Comparison of ENCODE assay signal across 26 cellular contexts in genomic region chr1:36286802-36287201, GRCh38. TPM values are rescaled to one million over a fixed set of nuclear protein-coding genes. Genes with fewer than 3 reads are reported as not detected.
DNase-seq lines count a peak whose midpoint lies in the region; ATAC-seq and TF ChIP-seq lines count a peak whose summit lies in the region.
"Had no signal": no experiment of that assay in that cellular context is flagged by ENCODE, and none has a peak within 500 bp of the region (broad histone marks: within the 10 kb centered on the region; RNA-seq: fewer than 3 reads in every experiment).

No MANE protein-coding gene starts in this region.

- no peaks in the 10 kb centered on the region for H3K9me1 ChIP-seq in IMR-90 (ENCODE audit: insufficient read depth, low read length)

- no peak overlapping the region for H3K27ac ChIP-seq in IMR-90 (ENCODE audit: insufficient read depth, low read length)
- peak overlapping the region; percentile 31 for H3K27ac ChIP-seq in skeletal muscle tissue (ENCODE audit: low read depth, low read length)
- H3K27ac ChIP-seq: body of pancreas, esophagus squamous epithelium, upper lobe of left lung had no signal

- no peak overlapping the region for H4K91ac ChIP-seq in IMR-90 (ENCODE audit: insufficient read depth, low read depth, low read length)

- H3K4me3 Mint-ChIP-seq in activated naive CD4-positive, alpha-beta T cell treated with anti-CD3 and anti-CD28 coated beads, Interleukin-2, amount 50 U/mL, for 24 hours: no peak overlapping the region
- H3K4me3 Mint-ChIP-seq: activated T-helper 1 cell treated with anti-CD3 and anti-CD28 coated beads, Interleukin-12 subunit alpha, Interleukin-12 subunit beta, Interleukin-2, Interleukin-4 antibody, amounts not matched to agents 30 ng/mL and 10 ng/mL and 1 ng/mL, durations not matched to agents 14 hours and 24 hours and 36 hours; B cell; natural killer cell had no signal

- H3K27me3 Mint-ChIP-seq in activated naive CD4-positive, alpha-beta T cell treated with anti-CD3 and anti-CD28 coated beads, Interleukin-2, amount 50 U/mL, for 24 hours: no peaks in the 10 kb centered on the region
- H3K27me3 Mint-ChIP-seq: B cell had no signal

- H3K4me1 Mint-ChIP-seq in activated naive CD4-positive, alpha-beta T cell treated with anti-CD3 and anti-CD28 coated beads, Interleukin-2, amount 50 U/mL, for 24 hours: peaks cover 45% of the 10 kb centered on the region

- in situ Hi-C loops in IMR-90 (cut with MboI; ENCODE audit: low sequenced_read_pairs): loop anchor here (5.0 kb wide), 2 partner anchors 135 to 180 kb away; no protein-coding TSS in a partner anchor

- WGBS in IMR-90 (ENCODE audit: extremely low coverage in 2 of 2, insufficient read length in 1 of 2), 2 experiments: 100% methylated on average over 3 of the region's 13 CpGs; no CpG with 5 or more reads in 1 of the 2 experiments

- intact Hi-C loops in IMR-90 (cut with micrococcal nuclease): no loop called here

- TF ChIP-seq RAD21 in IMR-90 (IDR thresholded peaks at IDR 0.05; ENCODE audit: low read length): no peak

- H2BK5ac ChIP-seq in IMR-90 (ENCODE audit: low read depth, low read length, poor library complexity, severe bottlenecking): no peak overlapping the region

- H2BK15ac ChIP-seq in IMR-90 (ENCODE audit: low read depth, low read length): no peak overlapping the region

- no peak overlapping the region for H3K9ac ChIP-seq in IMR-90 (ENCODE audit: low read depth, low read length)
- peak overlapping the region; percentile 43 for H3K9ac ChIP-seq in adipocyte (ENCODE audit: low read length)
- H3K9ac ChIP-seq in skeletal muscle tissue (ENCODE audit: low read depth in 1 of 3, low read length in 3 of 3): peak overlapping the region in 1 of 3 donors; percentile 35

- peaks cover 47% of the 10 kb centered on the region for H3K36me3 ChIP-seq in IMR-90 (ENCODE audit: control insufficient read depth, insufficient read depth, low read length)
- peaks cover 83% of the 10 kb centered on the region for H3K36me3 ChIP-seq in adipocyte (ENCODE audit: control insufficient read depth, insufficient read depth, low read length, severe bottlenecking)
- peaks cover 38 to 60% (median 53%) of the 10 kb centered on the region in 3 donors for H3K36me3 ChIP-seq in skeletal muscle tissue (ENCODE audit: control insufficient read depth in 3 of 3, insufficient read depth in 3 of 3, low read length in 3 of 3)

- no peak overlapping the region for H3K4ac ChIP-seq in IMR-90 (ENCODE audit: low read depth, low read length)

- H3K4me1 ChIP-seq in IMR-90 (ENCODE audit: control insufficient read depth, insufficient read depth, low read length): peaks cover 7% of the 10 kb centered on the region
- H3K4me1 ChIP-seq in adipocyte (ENCODE audit: control insufficient read depth, insufficient read depth, low read length): peaks cover 40% of the 10 kb centered on the region
- peaks cover 47 to 64% (median 50%) of the 10 kb centered on the region in 3 donors for H3K4me1 ChIP-seq in skeletal muscle tissue (ENCODE audit: control insufficient read depth in 3 of 3, insufficient read depth in 3 of 3, low read length in 3 of 3)

- peaks cover 42% of the 10 kb centered on the region in 2 experiments for H3K79me1 ChIP-seq in IMR-90 (ENCODE audit: low read depth in 1 of 2, low read length in 2 of 2)

- H3K4me2 ChIP-seq in IMR-90 (ENCODE audit: low read depth, low read length): no peak overlapping the region

- no peak for TF ChIP-seq CTCF in IMR-90 (conservative IDR thresholded peaks at IDR 0.05; ENCODE audit: low read depth, low read length)

- H2AFZ ChIP-seq in IMR-90 (replicated peaks; ENCODE audit: low read length, poor library complexity): no peak overlapping the region

- no peaks in the 10 kb centered on the region for H3K27me3 ChIP-seq in IMR-90 (ENCODE audit: control insufficient read depth, insufficient read depth, low read length)
- no peaks in the 10 kb centered on the region for H3K27me3 ChIP-seq in adipocyte (replicated peaks; ENCODE audit: control insufficient read depth, insufficient read depth, low read length)
- H3K27me3 ChIP-seq in skeletal muscle tissue (ENCODE audit: control insufficient read depth in 3 of 3, insufficient read depth in 3 of 3, low read length in 3 of 3): no peaks in the 10 kb centered on the region
- H3K27me3 ChIP-seq: body of pancreas, esophagus squamous epithelium, upper lobe of left lung had no signal

- peaks cover 18% of the 10 kb centered on the region for H4K20me1 ChIP-seq in IMR-90 (ENCODE audit: insufficient read depth, low read length)

- H3K14ac ChIP-seq in IMR-90 (replicated peaks; ENCODE audit: low read depth, low read length): no peak overlapping the region

- dilution Hi-C loops in IMR-90 (cut with HindIII; ENCODE audit: low sequenced_read_pairs, unreplicated experiment): no loop called here

- no peak overlapping the region for H4K8ac ChIP-seq in IMR-90 (ENCODE audit: low read depth in 2 of 2, low read length in 2 of 2)

- H2AK9ac ChIP-seq in IMR-90 (replicated peaks; ENCODE audit: low read depth, low read length, poor library complexity): no peak overlapping the region

- POLR2A ChIA-PET in IMR-90 (lab: Charles Lee; ENCODE audit: unreplicated experiment): no interaction called here

- no peaks in the 10 kb centered on the region for H3K9me3 Mint-ChIP-seq in activated naive CD4-positive, alpha-beta T cell treated with anti-CD3 and anti-CD28 coated beads, Interleukin-2, amount 50 U/mL, for 24 hours
- H3K9me3 Mint-ChIP-seq: activated T-helper 1 cell treated with anti-CD3 and anti-CD28 coated beads, Interleukin-12 subunit alpha, Interleukin-12 subunit beta, Interleukin-2, Interleukin-4 antibody, amounts not matched to agents 30 ng/mL and 10 ng/mL and 1 ng/mL, durations not matched to agents 14 hours and 24 hours and 36 hours; natural killer cell had no signal

- ATAC-seq in IMR-90 (ENCODE audit: low read depth): no peak
- ATAC-seq: body of pancreas, mucosa of descending colon, natural killer cell had no signal

- no peak overlapping the region for H2AK5ac ChIP-seq in IMR-90 (ENCODE audit: low read depth, low read length)

- peak overlapping the region; percentile 86 for H3K27ac Mint-ChIP-seq in activated naive CD4-positive, alpha-beta T cell treated with anti-CD3 and anti-CD28 coated beads, Interleukin-2, amount 50 U/mL, for 24 hours
- H3K27ac Mint-ChIP-seq: B cell had no signal

- no peak overlapping the region for H4K5ac ChIP-seq in IMR-90 (ENCODE audit: low read depth, low read length)

- H2BK120ac ChIP-seq in IMR-90 (ENCODE audit: low read depth, low read length): no peak overlapping the region

- no peak overlapping the region for H3K23ac ChIP-seq in IMR-90 (ENCODE audit: low read depth, low read length)

- CTCF ChIA-PET in IMR-90 (lab: Yijun Ruan, JAX): interaction anchor here (1.1 kb wide), 1 partner anchor 138 kb away, joined by 4 read pairs; the partner anchor contains the start of gene TRAPPC3

- no peak overlapping the region for H3K56ac ChIP-seq in IMR-90 (ENCODE audit: extremely low read depth, insufficient read depth, low read length)

- no peak for DNase-seq in activated naive CD4-positive, alpha-beta T cell treated with anti-CD3 and anti-CD28 coated beads, Interleukin-2, amount 50 U/mL, for 16 hours
- DNase-seq in IMR-90 (no peak), adipocyte (ENCODE audit: low read depth) (no peak), NCI-H510A (lab: John Stamatoyannopoulos, UW) (no peak), glomerular visceral epithelial cell (ENCODE audit: extremely low spot score) (no peak), amniotic stem cell (lab: John Stamatoyannopoulos, UW) (no peak)
- DNase-seq: ACHN; body of pancreas; cerebellar nuclear complex; dermis blood vessel endothelial cell; esophagus squamous epithelium; foreskin melanocyte; mucosa of descending colon; natural killer cell; NCI-H1436 treated with DMSO at 0.1 percent for 48 hours; NCI-H226; nucleus accumbens; SHP77 treated with DMSO at 0.1 percent for 48 hours; stimulated activated CD4-positive, alpha-beta T cell treated with anti-CD3 and anti-CD28 coated beads, Interleukin-15, amount 100 ng/mL, for 24 hours; stimulated activated CD4-positive, alpha-beta T cell treated with anti-CD3 and anti-CD28 coated beads, Interleukin-4, amount 100 ng/mL, for 4 hours; upper lobe of left lung had no signal

- no peak overlapping the region for H3K18ac ChIP-seq in IMR-90 (ENCODE audit: low read depth, low read length)

- no peak overlapping the region for H3K4me3 ChIP-seq in IMR-90 (ENCODE audit: insufficient read depth, low read depth, low read length)
- no peak overlapping the region for H3K4me3 ChIP-seq in adipocyte (ENCODE audit: low read length)
- no peak overlapping the region for H3K4me3 ChIP-seq in skeletal muscle tissue (ENCODE audit: low read length in 3 of 3)
- H3K4me3 ChIP-seq: body of pancreas, esophagus squamous epithelium, lung, mucosa of descending colon, upper lobe of left lung had no signal

- peaks cover 17% of the 10 kb centered on the region for H3K36me3 Mint-ChIP-seq in activated naive CD4-positive, alpha-beta T cell treated with anti-CD3 and anti-CD28 coated beads, Interleukin-2, amount 50 U/mL, for 24 hours

- no peak overlapping the region for H2BK20ac ChIP-seq in IMR-90 (ENCODE audit: low read depth, low read length)

- TF ChIP-seq POLR2A in IMR-90 (IDR thresholded peaks at IDR 0.05; ENCODE audit: low read depth, low read length): no peak

- TSS peak; percentile 91 for BruUV-seq in IMR-90 (replicated peaks; lab: Mats Ljungman, UMichigan)

- H3K9me3 ChIP-seq in IMR-90 (ENCODE audit: control insufficient read depth, insufficient read depth, low read length): no peaks in the 10 kb centered on the region
- no peaks in the 10 kb centered on the region for H3K9me3 ChIP-seq in adipocyte (ENCODE audit: control insufficient read depth, low read length)
- no peaks in the 10 kb centered on the region for H3K9me3 ChIP-seq in skeletal muscle tissue (ENCODE audit: control insufficient read depth in 3 of 3, low read length in 3 of 3)
- H3K9me3 ChIP-seq: body of pancreas, esophagus squamous epithelium, mucosa of descending colon, upper lobe of left lung had no signal

TF ChIP-seq in IMR-90, 13 proteins besides CTCF, POLR2A, EP300 and RAD21 (continues in another document):
- TF ChIP-seq RFX5 (IDR thresholded peaks at IDR 0.05; ENCODE audit: low read depth, low read length) (no peak), MAFK (IDR thresholded peaks at IDR 0.05; ENCODE audit: low read depth, low read length) (no peak), BHLHE40 (IDR thresholded peaks at IDR 0.05; ENCODE audit: low read depth, low read length) (no peak), MAZ (IDR thresholded peaks at IDR 0.05; ENCODE audit: borderline replicate concordance, low read depth, low read length) (no peak), MXI1 (IDR thresholded peaks at IDR 0.05; ENCODE audit: borderline replicate concordance, low read depth, low read length) (no peak)

RNA-seq across cellular contexts. Expression of gene SH3D21, which starts 19.4 kb away (rescaled TPM):
- total RNA-seq in IMR-90 (2012; rRNA removed) (1.8 and 1.9 TPM in 2 replicates), skeletal muscle tissue (0.52 TPM)
- 11.0 and 11.9 TPM in 2 replicates for polyA plus RNA-seq in IMR-90 (2012; rRNA removed)
- 2.6 and 2.9 TPM in 2 replicates for polyA plus RNA-seq in IMR-90 (2012; cell fraction: cytosol; rRNA removed)
- polyA plus RNA-seq in IMR-90 (2012; cell fraction: nucleus; rRNA removed; ENCODE audit: low replicate concordance): 65.3 and 92.1 TPM in 2 replicates

RNA-seq across cellular contexts. Expression of gene EVA1B, which starts 36.6 kb away (rescaled TPM):
- total RNA-seq in IMR-90 (2012; rRNA removed) (49.8 and 63.3 TPM in 2 replicates), skeletal muscle tissue (40.7 TPM)
- polyA plus RNA-seq in IMR-90 (2012; rRNA removed): 64.6 and 147 TPM in 2 replicates
- 167 and 245 TPM in 2 replicates for polyA plus RNA-seq in IMR-90 (2012; cell fraction: cytosol; rRNA removed)
- polyA plus RNA-seq in IMR-90 (2012; cell fraction: nucleus; rRNA removed; ENCODE audit: low replicate concordance): 42.8 and 99.5 TPM in 2 replicates
